Comparison of ENCODE assay signal across 10 cellular contexts in genomic region chr6:159595173-159595572, GRCh38.
DNase-seq lines count a peak whose midpoint lies in the region; ATAC-seq, FAIRE-seq and TF ChIP-seq lines count a peak whose summit lies in the region.
"Had no signal": no experiment of that assay in that cellular context is flagged by ENCODE, and none has a peak within 500 bp of the region (broad histone marks: within the 10 kb centered on the region; RNA-seq: fewer than 3 reads in every experiment).

No MANE protein-coding gene starts in this region.

- H3K27me3 ChIP-seq in H9 (ENCODE audit: insufficient read depth, low read length): no peaks in the 10 kb centered on the region

- POLR2A ChIA-PET in A549 (lab: Yijun Ruan, JAX): no interaction called here

- H3K4me1 Mint-ChIP-seq in H9: peaks cover 4 to 13% of the 10 kb centered on the region in 2 experiments

- H3K9ac ChIP-seq in H9 (ENCODE audit: extremely low read depth, insufficient read length, low read length): no peak overlapping the region

- no peak overlapping the region for H4K5ac ChIP-seq in H9 (ENCODE audit: insufficient read length, low read depth, low read length)

- FAIRE-seq in A549 (lab: Jason Lieb, UNC): no peak

- H3K79me1 ChIP-seq in H9 (ENCODE audit: insufficient read depth, low read depth, low read length, poor library complexity, severe bottlenecking): no peaks in the 10 kb centered on the region

- H3K36me3 Mint-ChIP-seq in H9 (ENCODE audit: insufficient read depth in 1 of 3, low read depth in 3 of 3): no peaks in the 10 kb centered on the region

- no peaks in the 10 kb centered on the region for H3K79me2 ChIP-seq in H9 (ENCODE audit: insufficient read depth, low read length)

- peaks cover 16% of the 10 kb centered on the region for H3K4me1 ChIP-seq in A549
- no peaks in the 10 kb centered on the region for H3K4me1 ChIP-seq in H9 (ENCODE audit: insufficient read depth, low read length)

- H2BK15ac ChIP-seq in H9 (ENCODE audit: low read depth, low read length): no peak overlapping the region

- DNase-seq in A549 (ENCODE audit: low read depth in 1 of 2, low spot score in 1 of 2) (peak; percentile 5 to 52), H9 (no peak), amniotic epithelial cell (ENCODE audit: low read depth) (peak; percentile 3), kidney glomerular epithelial cell (lab: John Stamatoyannopoulos, UW) (peak; percentile 59), MV-4-11 (lab: John Stamatoyannopoulos, UW) (no peak), iPS-NIHi7 (ENCODE audit: extremely low spot score) (no peak)
- DNase-seq: mucosa of descending colon, RPMI8226 had no signal

- TF ChIP-seq POLR2A in A549 (IDR thresholded peaks at IDR 0.05; ENCODE audit: low read length): no peak

- no peak overlapping the region for H2AFZ ChIP-seq in H9 (ENCODE audit: low read length)

- H3K4me2 ChIP-seq in A549 (peak overlapping the region; percentile 66), H9 (ENCODE audit: insufficient read depth, insufficient read length, low read length) (no peak overlapping the region)

- H3K56ac ChIP-seq in H9 (ENCODE audit: insufficient read length, low read depth, low read length): no peak overlapping the region

- peak overlapping the region in 1 of 2 experiments; percentile 45; a peak in 1 of 6 replicates for H3K27ac ChIP-seq in A549
- no peak overlapping the region for H3K27ac ChIP-seq in H9 (ENCODE audit: insufficient read length, low read depth, low read length)

- H2BK120ac ChIP-seq in H9 (ENCODE audit: low read depth, low read length, poor library complexity, severe bottlenecking): no peak overlapping the region

- H3K23ac ChIP-seq in H9 (ENCODE audit: insufficient read length, low read depth, low read length): no peak overlapping the region

- 13% methylated on average over 3 of the region's 3 CpGs for WGBS in A549 (ENCODE audit: missing lambda C conversion rate)
- WGBS in H9 (ENCODE audit: extremely low coverage, insufficient read length, low lambda C conversion rate): no CpG with 5 or more reads among the region's 3 CpGs

- H4K8ac ChIP-seq in H9 (replicated peaks; ENCODE audit: insufficient read length, low read depth, low read length): no peak overlapping the region

- H3K4ac ChIP-seq in H9 (ENCODE audit: low read depth, low read length): no peak overlapping the region

- H3K9me3 ChIP-seq in A549 (no peaks in the 10 kb centered on the region), H9 (ENCODE audit: control insufficient read depth, low read depth, low read length) (no peaks in the 10 kb centered on the region)
- H3K9me3 ChIP-seq: mucosa of descending colon had no signal

- CTCF ChIA-PET in A549 (lab: Yijun Ruan, JAX): interaction anchor here (1.1 to 1.6 kb wide), 3 partner anchors 9 to 421 kb away, joined by 3 to 4 read pairs (median 3); no protein-coding TSS in a partner anchor

- no peak overlapping the region for H2BK12ac ChIP-seq in H9 (ENCODE audit: insufficient read length, low read depth, low read length)

- H3K4me3 Mint-ChIP-seq in H9: no peak overlapping the region

- H3K4me3 ChIP-seq in A549: no peak overlapping the region
- H3K4me3 ChIP-seq: mucosa of descending colon had no signal

- no peaks in the 10 kb centered on the region for H3K9me3 Mint-ChIP-seq in H9

- no peak for TF ChIP-seq EP300 in A549 (IDR thresholded peaks at IDR 0.05)

- H2AK5ac ChIP-seq in H9 (ENCODE audit: insufficient read length, low read length): no peak overlapping the region

- TF ChIP-seq CTCF in A549 (IDR thresholded peaks at IDR 0.05) (no peak), H9 (conservative IDR thresholded peaks at IDR 0.05) (no peak)

- H3K18ac ChIP-seq in H9 (ENCODE audit: insufficient read length, low read depth, low read length): no peak overlapping the region

- no peak overlapping the region for H4K91ac ChIP-seq in H9 (ENCODE audit: insufficient read length, low read depth, low read length)

- no peak overlapping the region for H3K14ac ChIP-seq in H9 (ENCODE audit: insufficient read depth, low read length)

- ATAC-seq in A549: peak; percentile 83 to 86
- ATAC-seq in HG03108 (IDR thresholded peaks at IDR 0.05; ENCODE audit: unreplicated experiment): no peak
- ATAC-seq in HG03469 (IDR thresholded peaks at IDR 0.05; ENCODE audit: unreplicated experiment): no peak
- ATAC-seq: mucosa of descending colon had no signal

- H3K23me2 ChIP-seq in H9 (ENCODE audit: insufficient read length, low read depth, low read length, poor library complexity, severe bottlenecking): no peaks in the 10 kb centered on the region

- no peaks in the 10 kb centered on the region for H4K20me1 ChIP-seq in H9 (ENCODE audit: control insufficient read depth, insufficient read depth, insufficient read length)

- H2BK20ac ChIP-seq in H9 (ENCODE audit: low read depth, low read length, poor library complexity, severe bottlenecking): peak overlapping the region; percentile 34

- no peak overlapping the region for H2BK5ac ChIP-seq in H9 (ENCODE audit: insufficient read length, low read length)

- no peak overlapping the region; a peak in 2 of 7 replicates for H3K27ac Mint-ChIP-seq in H9

- no peak overlapping the region for H3T11ph ChIP-seq in H9 (ENCODE audit: low read length)

- TF ChIP-seq RAD21 in A549 (conservative IDR thresholded peaks at IDR 0.05 in 1 of 2, IDR thresholded peaks at IDR 0.05 in 1 of 2): no peak

- H3K27me3 Mint-ChIP-seq in H9 (ENCODE audit: low read depth): peaks cover 4% of the 10 kb centered on the region; the same call in 1 of the 2 replicates

TF ChIP-seq in A549, 52 proteins besides CTCF, POLR2A, EP300 and RAD21:
- TF ChIP-seq HMGXB4 (CRISPR knock-in tag; IDR thresholded peaks at IDR 0.05; ENCODE audit: borderline replicate concordance) (no peak), MAFK (IDR thresholded peaks at IDR 0.05; ENCODE audit: partially characterized antibody) (peak; percentile 20)

Comparison
In these comparisons a context has a peak if more than half of its experiments do, and no peak if none do; other contexts are left out.
1. ATAC-seq: peak in A549 (2 of 2); none in HG03108 (single experiment) and HG03469 (single experiment).
2. DNase-seq: peak in A549 (2 of 2), amniotic epithelial cell (single experiment) and kidney glomerular epithelial cell (single experiment); none in H9 (single experiment), MV-4-11 (single experiment) and iPS-NIHi7 (single experiment).